In genomic region chr3:37144806-37145205, GRCh38 we compare ENCODE assay signal across 15 cellular contexts. TPM values are rescaled to one million over a fixed set of nuclear protein-coding genes. Genes with fewer than 3 reads are reported as not detected.
DNase-seq lines count a peak whose midpoint lies in the region; ATAC-seq, FAIRE-seq and TF ChIP-seq lines count a peak whose summit lies in the region.
"Had no signal": no experiment of that assay in that cellular context is flagged by ENCODE, and none has a peak within 500 bp of the region (broad histone marks: within the 10 kb centered on the region; RNA-seq: fewer than 3 reads in every experiment).

No MANE protein-coding gene starts in this region.

- intact Hi-C loops in HepG2 (cut with micrococcal nuclease; ENCODE audit: unreplicated experiment), result no loop called here
- intact Hi-C loops in thyroid gland (cut with DNase I), result no loop called here
- intact Hi-C loops in sciatic nerve (cut with DNase I), result no loop called here

- H3K4me1 ChIP-seq in HepG2 (ENCODE audit: insufficient read depth, low read length), result peaks cover 44% of the 10 kb centered on the region
- H3K4me1 ChIP-seq in thyroid gland, result peaks cover 15 to 21% of the 10 kb centered on the region in 2 donors

- H3K36me3 ChIP-seq in HepG2 (replicated peaks in 1 of 2; ENCODE audit: control insufficient read depth in 1 of 2, insufficient read depth in 2 of 2, low read length in 2 of 2) (peaks cover 3 to 14% of the 10 kb centered on the region in 2 experiments; a peak in 4 of 5 replicates), thyroid gland (peaks cover 0 to 2% of the 10 kb centered on the region in 2 donors)

- TF ChIP-seq CTCF in VCaP (conservative IDR thresholded peaks at IDR 0.05) (no peak), HepG2 (CRISPR knock-in tag; IDR thresholded peaks at IDR 0.05) (no peak), thyroid gland (IDR thresholded peaks at IDR 0.05) (no peak), omental fat pad (IDR thresholded peaks at IDR 0.05) (no peak)

- peak overlapping the region; percentile 6; the same call in 1 of the 2 replicates for H3K9ac ChIP-seq in HepG2 (ENCODE audit: insufficient read depth, low read depth, low read length)

- peak overlapping the region; percentile 70 for H3K27ac ChIP-seq in VCaP
- H3K27ac ChIP-seq in HepG2 (ENCODE audit: extremely low read length, insufficient read depth, low read length), result peak overlapping the region; percentile 72
- peak overlapping the region in 2 of 3 donors; percentile 16 to 24 for H3K27ac ChIP-seq in thyroid gland

- no peak overlapping the region for H2AFZ ChIP-seq in HepG2 (ENCODE audit: low read length)

- H3K4me3 ChIP-seq in HepG2 (replicated peaks in 1 of 3; ENCODE audit: insufficient read depth in 1 of 3, low read depth in 2 of 3, low read length in 3 of 3) (no peak overlapping the region), thyroid gland (replicated peaks in 1 of 3) (no peak overlapping the region)

- TF ChIP-seq EP300 in HepG2 (IDR thresholded peaks at IDR 0.05; ENCODE audit: low read depth in 2 of 2, low read length in 2 of 2) (no peak), HepG2 (CRISPR knock-in tag; IDR thresholded peaks at IDR 0.05; ENCODE audit: borderline replicate concordance) (no peak)

- no peaks in the 10 kb centered on the region for H3K79me2 ChIP-seq in HepG2 (ENCODE audit: insufficient read depth, low read length)

- no peaks in the 10 kb centered on the region for H4K20me1 ChIP-seq in HepG2 (ENCODE audit: insufficient read depth, low read length)

- H3K9me3 ChIP-seq in HepG2 (ENCODE audit: low read length) (no peaks in the 10 kb centered on the region), thyroid gland (no peaks in the 10 kb centered on the region)

- POLR2A ChIA-PET in HepG2 (lab: Yijun Ruan, JAX), result no interaction called here

- CTCF ChIA-PET in HepG2 (lab: Yijun Ruan, JAX; ENCODE audit: low intra/inter-chr PET ratio, low total read pairs), result no interaction called here

- DNase-seq in NCI-H2196 (lab: John Stamatoyannopoulos, UW; ENCODE audit: unreplicated experiment), result peak; percentile 25
- DNase-seq in NCI-H2196 treated with DMSO at 0.1 percent for 48 hours (lab: John Stamatoyannopoulos, UW; ENCODE audit: unreplicated experiment), result no peak
- DNase-seq in HepG2 (ENCODE audit: low spot score), result peak; percentile 30
- no peak for DNase-seq in thyroid gland
- no peak for DNase-seq in sciatic nerve (ENCODE audit: low spot score)
- no peak for DNase-seq in hippocampal formation (lab: John Stamatoyannopoulos, UW)
- DNase-seq in omental fat pad (ENCODE audit: low spot score), result no peak
- DNase-seq: activated CD8-positive, alpha-beta memory T cell treated with anti-CD3 and anti-CD28 coated beads, Interleukin-2, amount 50 U/mL, for 48 hours; DMS 273 treated with DMSO at 0.1 percent for 48 hours; natural killer cell; NCI-H187 had no signal

- TF ChIP-seq RAD21 in HepG2 (CRISPR knock-in tag; IDR thresholded peaks at IDR 0.05), result no peak

- FAIRE-seq in HepG2 (lab: Jason Lieb, UNC), result no peak
- FAIRE-seq: A204.1, colon had no signal

- ATAC-seq in HepG2 (no peak; the same call in 2 of the 3 replicates), sciatic nerve (no peak), omental fat pad (ENCODE audit: low FRiP score) (no peak)
- ATAC-seq: activated CD4-positive, CD25-positive, alpha-beta regulatory T cell treated with anti-CD3 and anti-CD28 coated beads, Interleukin-2, amount 50 U/mL, for 24 hours; natural killer cell had no signal

- in situ Hi-C loops in HepG2 (cut with HindIII; ENCODE audit: extremely low pct_ligation_motif_present, low pct_unique_long_range_greater_than_20kb), result no loop called here

- no TSS peak for BruUV-seq in HepG2 (replicated peaks; lab: Mats Ljungman, UMichigan)

- TF ChIP-seq POLR2A in HepG2 (IDR thresholded peaks at IDR 0.05; ENCODE audit: insufficient read depth in 1 of 2, low read depth in 2 of 2, low read length in 2 of 2) (no peak), thyroid gland (IDR thresholded peaks at IDR 0.05) (no peak)

- H3K4me2 ChIP-seq in HepG2 (ENCODE audit: low read depth, low read length), result peak overlapping the region; percentile 10

- H3K27me3 ChIP-seq in HepG2 (ENCODE audit: control insufficient read depth in 1 of 2, insufficient read depth in 2 of 2, low read length in 2 of 2) (no peaks in the 10 kb centered on the region), thyroid gland (no peaks in the 10 kb centered on the region)

TF ChIP-seq in HepG2, 621 proteins besides CTCF, POLR2A, EP300 and RAD21 (continues in another document):
- TF ChIP-seq ZNF761 (CRISPR knock-in tag; conservative IDR thresholded peaks at IDR 0.05) (no peak), AFF4 (CRISPR knock-in tag; IDR thresholded peaks at IDR 0.05) (no peak), PBX3 (CRISPR knock-in tag; IDR thresholded peaks at IDR 0.05; ENCODE audit: borderline replicate concordance) (no peak), TGIF2 (CRISPR knock-in tag; IDR thresholded peaks at IDR 0.05) (no peak), RFX1 (IDR thresholded peaks at IDR 0.05) (peak; percentile 68), NCOA1 (CRISPR knock-in tag; IDR thresholded peaks at IDR 0.05) (no peak), CREB1 (IDR thresholded peaks at IDR 0.05) (no peak), CREB1 (CRISPR knock-in tag; IDR thresholded peaks at IDR 0.05) (peak; percentile 65), HOXD1 (CRISPR knock-in tag; IDR thresholded peaks at IDR 0.05) (no peak)

RNA-seq across cellular contexts. Expression of gene LRRFIP2, which starts 29.6 kb away (rescaled TPM):
- total RNA-seq in HepG2 (2016; rRNA removed; fragmentation: Illumina TruSeq; extraction: Trizol), result 32.2 and 33.7 TPM in 2 replicates
- 27.4 and 28.7 TPM in 2 replicates for total RNA-seq in HepG2 (2016; cell fraction: cytosol; rRNA removed; fragmentation: Illumina TruSeq; extraction: Trizol; ENCODE audit: low read depth)
- 27.5 and 33.1 TPM in 2 replicates for total RNA-seq in HepG2 (2016; cell fraction: insoluble cytoplasmic fraction; rRNA removed; fragmentation: Illumina TruSeq; extraction: Trizol)
- total RNA-seq in HepG2 (2016; cell fraction: membrane; rRNA removed; fragmentation: Illumina TruSeq; extraction: Trizol), result 39.7 and 47.6 TPM in 2 replicates
- 42.0 and 44.0 TPM in 2 replicates for total RNA-seq in HepG2 (2016; cell fraction: nucleus; rRNA removed; fragmentation: Illumina TruSeq; extraction: Trizol)
- polyA plus RNA-seq in HepG2 (2011; rRNA removed), result 9.9 and 13.5 TPM in 2 replicates
- 7.4 and 9.3 TPM in 2 replicates for polyA plus RNA-seq in HepG2 (2011; cell fraction: cytosol; rRNA removed)
- 9.5 and 9.8 TPM in 2 replicates for polyA plus RNA-seq in HepG2 (2011; cell fraction: nucleus; rRNA removed)
- polyA plus RNA-seq in HepG2 (2012), result 18.5 and 20.9 TPM in 2 replicates
- polyA plus RNA-seq in HepG2 (2016; cell fraction: cytosol; fragmentation: Illumina TruSeq; extraction: Trizol; ENCODE audit: low read depth), result 22.9 and 27.7 TPM in 2 replicates
- 32.7 and 34.9 TPM in 2 replicates for polyA plus RNA-seq in HepG2 (2016; cell fraction: insoluble cytoplasmic fraction; fragmentation: Illumina TruSeq; extraction: Trizol; ENCODE audit: low read depth)
- 31.3 and 34.7 TPM in 2 replicates for polyA plus RNA-seq in HepG2 (2016; cell fraction: membrane; fragmentation: Illumina TruSeq; extraction: Trizol; ENCODE audit: low read depth)
- polyA plus RNA-seq in HepG2 (2016; cell fraction: nucleus; fragmentation: Illumina TruSeq; extraction: Trizol; ENCODE audit: insufficient read depth, low read depth), result 35.0 and 37.3 TPM in 2 replicates
- polyA minus RNA-seq in HepG2 (2011; rRNA and poly(A)+ RNA removed; ENCODE audit: low replicate concordance), result 10.3 and 20.6 TPM in 2 replicates
- polyA minus RNA-seq in HepG2 (2011; cell fraction: cytosol; rRNA and poly(A)+ RNA removed), result 10.3 and 12.0 TPM in 2 replicates
- 69.1 and 70.6 TPM in 2 replicates for polyA minus RNA-seq in HepG2 (2011; cell fraction: nucleus; rRNA and poly(A)+ RNA removed)
- total RNA-seq in thyroid gland, result 100 to 1,000 TPM in 1 of 4 donors, 10 to 100 TPM in 3; 86.4 to 147 (median 93.8) TPM
- 60.1 TPM for total RNA-seq in sciatic nerve
- 10 to 100 TPM; 41.8 to 78.8 (median 55.0) TPM for total RNA-seq in omental fat pad

Comparison
In these comparisons a context has a peak if more than half of its experiments do, and no peak if none do; other contexts are left out.
1. DNase-seq: peak in NCI-H2196 (single experiment) and HepG2 (single experiment); none in NCI-H2196 treated with DMSO at 0.1 percent for 48 hours (single experiment), thyroid gland (0 of 2), sciatic nerve (single experiment), hippocampal formation (0 of 2) and omental fat pad (single experiment).
2. H3K27ac ChIP-seq: peak in every context shown above with its lines; median percentile 72 in HepG2; 70 in VCaP; 20 in thyroid gland.